1 cellular context compared by ENCODE assay signal in genomic region chr12:3752741-3753486, GRCh38.
TF ChIP-seq lines count a peak whose summit lies in the region.

A gene with protein sequence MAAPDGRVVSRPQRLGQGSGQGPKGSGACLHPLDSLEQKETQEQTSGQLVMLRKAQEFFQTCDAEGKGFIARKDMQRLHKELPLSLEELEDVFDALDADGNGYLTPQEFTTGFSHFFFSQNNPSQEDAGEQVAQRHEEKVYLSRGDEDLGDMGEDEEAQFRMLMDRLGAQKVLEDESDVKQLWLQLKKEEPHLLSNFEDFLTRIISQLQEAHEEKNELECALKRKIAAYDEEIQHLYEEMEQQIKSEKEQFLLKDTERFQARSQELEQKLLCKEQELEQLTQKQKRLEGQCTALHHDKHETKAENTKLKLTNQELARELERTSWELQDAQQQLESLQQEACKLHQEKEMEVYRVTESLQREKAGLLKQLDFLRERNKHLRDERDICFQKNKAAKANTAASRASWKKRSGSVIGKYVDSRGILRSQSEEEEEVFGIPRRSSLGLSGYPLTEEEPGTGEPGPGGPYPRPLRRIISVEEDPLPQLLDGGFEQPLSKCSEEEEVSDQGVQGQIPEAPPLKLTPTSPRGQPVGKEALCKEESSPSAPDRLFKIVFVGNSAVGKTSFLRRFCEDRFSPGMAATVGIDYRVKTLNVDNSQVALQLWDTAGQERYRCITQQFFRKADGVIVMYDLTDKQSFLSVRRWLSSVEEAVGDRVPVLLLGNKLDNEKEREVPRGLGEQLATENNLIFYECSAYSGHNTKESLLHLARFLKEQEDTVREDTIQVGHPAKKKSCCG (minus strand): TSS chr12:3753109. CDS start chr12:3696999, 56,110 bp downstream.

TF ChIP-seq in K562, 482 proteins besides CTCF, POLR2A, EP300 and RAD21 (continued from another document and continues in another):
- TF ChIP-seq ZBTB2 (IDR thresholded peaks at IDR 0.05), result no peak
- TF ChIP-seq ZNF584 (CRISPR knock-in tag; IDR thresholded peaks at IDR 0.05; ENCODE audit: low read depth), result no peak
- TF ChIP-seq MAFG (tag; conservative IDR thresholded peaks at IDR 0.05), result no peak
- TF ChIP-seq ZNF408 (CRISPR knock-in tag; IDR thresholded peaks at IDR 0.05; ENCODE audit: low read depth), result no peak
- TF ChIP-seq FOXP1 (CRISPR knock-in tag; IDR thresholded peaks at IDR 0.05), result no peak
- no peak for TF ChIP-seq KHSRP (IDR thresholded peaks at IDR 0.05)
- TF ChIP-seq ZBTB40 (IDR thresholded peaks at IDR 0.05), result no peak
- no peak for TF ChIP-seq ZBTB40 (CRISPR knock-in tag; IDR thresholded peaks at IDR 0.05)
- TF ChIP-seq ETV1 (tag; conservative IDR thresholded peaks at IDR 0.05; ENCODE audit: low read depth), result no peak
- TF ChIP-seq U2AF1 (optimal IDR thresholded peaks at IDR 0.05; ENCODE audit: low read depth, low read length), result no peak
- no peak for TF ChIP-seq HNRNPK (IDR thresholded peaks at IDR 0.05; ENCODE audit: low read depth, low read length, poor library complexity, severe bottlenecking)
- no peak for TF ChIP-seq NONO (IDR thresholded peaks at IDR 0.05; ENCODE audit: low read depth in 2 of 2, low read length in 1 of 2)
- no peak for TF ChIP-seq POLR2B (IDR thresholded peaks at IDR 0.05; ENCODE audit: low read depth, partially characterized antibody)
- TF ChIP-seq FOXK1 (CRISPR knock-in tag; IDR thresholded peaks at IDR 0.05; ENCODE audit: borderline replicate concordance), result no peak
- TF ChIP-seq SP1 (CRISPR knock-in tag; IDR thresholded peaks at IDR 0.05), result no peak
- no peak for TF ChIP-seq NFRKB (IDR thresholded peaks at IDR 0.05; ENCODE audit: low read depth)
- no peak for TF ChIP-seq SETDB1 (IDR thresholded peaks at IDR 0.05; ENCODE audit: low read length)
- peak; percentile 65; the same call in 1 of the 2 replicates for TF ChIP-seq PHF8 (IDR thresholded peaks at IDR 0.05; ENCODE audit: borderline replicate concordance, low read length)
- no peak for TF ChIP-seq ZBTB5 (IDR thresholded peaks at IDR 0.05)
- TF ChIP-seq POLR2G (IDR thresholded peaks at IDR 0.05; ENCODE audit: low read depth, low read length), result peak; percentile 88
- TF ChIP-seq KDM4B (IDR thresholded peaks at IDR 0.05; ENCODE audit: borderline replicate concordance in 2 of 2, low read depth in 1 of 2), result no peak
- no peak for TF ChIP-seq ZBTB1 (CRISPR knock-in tag; IDR thresholded peaks at IDR 0.05; ENCODE audit: borderline replicate concordance, low read depth)
- TF ChIP-seq HNRNPH1 (optimal IDR thresholded peaks at IDR 0.05; ENCODE audit: low read depth, low read length), result no peak
- no peak for TF ChIP-seq DLX4 (CRISPR knock-in tag; IDR thresholded peaks at IDR 0.05)
- TF ChIP-seq RBM34 (IDR thresholded peaks at IDR 0.05; ENCODE audit: borderline replicate concordance, insufficient read depth, low read length), result 0 out of 2 replicates have a peak, but pooled peaks have one; percentile 52
- no peak for TF ChIP-seq SP2 (IDR thresholded peaks at IDR 0.05; ENCODE audit: extremely low read depth, low read depth, low read length, poor library complexity, severe bottlenecking)
- no peak for TF ChIP-seq ARID3B (CRISPR knock-in tag; IDR thresholded peaks at IDR 0.05; ENCODE audit: borderline replicate concordance)
- no peak for TF ChIP-seq ZNF280B (CRISPR knock-in tag; IDR thresholded peaks at IDR 0.05)
- TF ChIP-seq, protein P1, sequence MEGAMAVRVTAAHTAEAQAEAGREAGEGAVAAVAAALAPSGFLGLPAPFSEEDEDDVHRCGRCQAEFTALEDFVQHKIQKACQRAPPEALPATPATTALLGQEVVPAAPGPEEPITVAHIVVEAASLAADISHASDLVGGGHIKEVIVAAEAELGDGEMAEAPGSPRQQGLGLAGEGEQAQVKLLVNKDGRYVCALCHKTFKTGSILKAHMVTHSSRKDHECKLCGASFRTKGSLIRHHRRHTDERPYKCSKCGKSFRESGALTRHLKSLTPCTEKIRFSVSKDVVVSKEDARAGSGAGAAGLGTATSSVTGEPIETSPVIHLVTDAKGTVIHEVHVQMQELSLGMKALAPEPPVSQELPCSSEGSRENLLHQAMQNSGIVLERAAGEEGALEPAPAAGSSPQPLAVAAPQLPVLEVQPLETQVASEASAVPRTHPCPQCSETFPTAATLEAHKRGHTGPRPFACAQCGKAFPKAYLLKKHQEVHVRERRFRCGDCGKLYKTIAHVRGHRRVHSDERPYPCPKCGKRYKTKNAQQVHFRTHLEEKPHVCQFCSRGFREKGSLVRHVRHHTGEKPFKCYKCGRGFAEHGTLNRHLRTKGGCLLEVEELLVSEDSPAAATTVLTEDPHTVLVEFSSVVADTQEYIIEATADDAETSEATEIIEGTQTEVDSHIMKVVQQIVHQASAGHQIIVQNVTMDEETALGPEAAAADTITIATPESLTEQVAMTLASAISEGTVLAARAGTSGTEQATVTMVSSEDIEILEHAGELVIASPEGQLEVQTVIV (CRISPR knock-in tag; IDR thresholded peaks at IDR 0.05; ENCODE audit: borderline replicate concordance), result no peak
- TF ChIP-seq ZNF77 (CRISPR knock-in tag; IDR thresholded peaks at IDR 0.05), result no peak
- no peak for TF ChIP-seq ARNT (IDR thresholded peaks at IDR 0.05)
- TF ChIP-seq USF2 (CRISPR knock-in tag; IDR thresholded peaks at IDR 0.05), result no peak
- TF ChIP-seq HDAC2 (IDR thresholded peaks at IDR 0.05), result no peak
- no peak for TF ChIP-seq HBP1 (CRISPR knock-in tag; IDR thresholded peaks at IDR 0.05)
- TF ChIP-seq ZNF311 (CRISPR knock-in tag; IDR thresholded peaks at IDR 0.05), result no peak
